Comparison of ENCODE assay signal across 6 cellular contexts in the genomic region with DNA sequence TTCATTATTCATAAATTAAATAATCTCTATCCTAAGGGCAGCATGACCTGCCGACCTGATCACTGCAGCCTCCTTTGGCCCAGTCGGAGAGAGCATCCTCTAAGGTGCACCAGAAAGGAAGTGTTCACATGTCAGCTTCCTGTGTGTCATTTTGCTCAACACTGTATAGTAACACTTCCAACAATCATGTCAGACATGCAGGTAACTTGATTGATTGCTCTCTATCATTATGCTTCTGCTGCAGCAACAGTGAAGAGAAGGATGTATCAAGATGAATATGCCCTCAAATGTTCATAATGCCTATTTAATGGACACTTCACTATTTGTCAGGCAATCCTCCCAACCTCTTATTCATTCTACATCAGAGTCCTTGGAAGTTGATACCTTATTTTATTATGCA.
"Had no signal": no experiment of that assay in that cellular context is flagged by ENCODE, and none has a peak within 500 bp of the region (broad histone marks: within the 10 kb centered on the region; RNA-seq: fewer than 3 reads in every experiment).

No MANE protein-coding gene starts in this region.

- H2AFZ ChIP-seq: GM23338 had no signal

- H3K4me3 ChIP-seq: GM23338 had no signal

- DNase-seq: H9, HCEC 1CT, KBM-7 had no signal

- ATAC-seq: GM23338, HepG2 had no signal

- H3K27ac ChIP-seq: HL-60 had no signal

- H3K4me2 ChIP-seq: GM23338 had no signal
